In genomic region chr11:48003926-48004325, GRCh38 we compare ENCODE assay signal across 11 cellular contexts. TPM values are rescaled to one million over a fixed set of nuclear protein-coding genes. Genes with fewer than 3 reads are reported as not detected.
DNase-seq lines count a peak whose midpoint lies in the region; ATAC-seq and TF ChIP-seq lines count a peak whose summit lies in the region.
"Had no signal": no experiment of that assay in that cellular context is flagged by ENCODE, and none has a peak within 500 bp of the region (broad histone marks: within the 10 kb centered on the region; RNA-seq: fewer than 3 reads in every experiment).

No MANE protein-coding gene starts in this region.

- DNase-seq in NCI-H1417 (lab: John Stamatoyannopoulos, UW) (peak; percentile 34 to 64 (median 53)), NCI-H1417 treated with DMSO at 0.1 percent for 48 hours (lab: John Stamatoyannopoulos, UW) (no peak), T-helper 17 cell (no peak), NCI-H128 (lab: John Stamatoyannopoulos, UW; ENCODE audit: unreplicated experiment) (no peak), pons (ENCODE audit: low spot score) (no peak), esophagus muscularis mucosa (ENCODE audit: extremely low spot score) (no peak)
- DNase-seq in CD8-positive, alpha-beta memory T cell: no peak
- DNase-seq in naive thymus-derived CD8-positive, alpha-beta T cell: no peak
- DNase-seq: dermis blood vessel endothelial cell, DMS79 had no signal

- TF ChIP-seq CTCF in esophagus muscularis mucosa (IDR thresholded peaks at IDR 0.05): no peak

- no peaks in the 10 kb centered on the region for H3K9me3 ChIP-seq in CD8-positive, alpha-beta memory T cell (ENCODE audit: low read length)
- no peaks in the 10 kb centered on the region for H3K9me3 ChIP-seq in T-helper 17 cell (ENCODE audit: control insufficient read depth, low read length, poor library complexity, severe bottlenecking)
- no peaks in the 10 kb centered on the region for H3K9me3 ChIP-seq in esophagus muscularis mucosa
- H3K9me3 ChIP-seq: thoracic aorta had no signal

- H3K4me1 Mint-ChIP-seq in CD8-positive, alpha-beta memory T cell: peaks cover 79 to 92% (median 90%) of the 10 kb centered on the region in 3 donors
- H3K4me1 Mint-ChIP-seq in T-helper 17 cell: peaks cover 61% of the 10 kb centered on the region
- peaks cover 31 to 94% (median 78%) of the 10 kb centered on the region in 4 donors for H3K4me1 Mint-ChIP-seq in naive thymus-derived CD8-positive, alpha-beta T cell

- POLR2A ChIA-PET in CD8-positive, alpha-beta memory T cell (lab: Charles Lee): no interaction called here
- POLR2A ChIA-PET in naive thymus-derived CD8-positive, alpha-beta T cell (lab: Charles Lee): interaction anchor here (0.7 to 4.6 kb wide), 5 partner anchors 9 to 59 kb away, joined by 3 to 44 read pairs (median 12); no protein-coding TSS in a partner anchor

- H3K4me1 ChIP-seq in CD8-positive, alpha-beta memory T cell (ENCODE audit: insufficient read depth, low read length): peaks cover 92% of the 10 kb centered on the region
- peaks cover 28 to 57% (median 39%) of the 10 kb centered on the region in 4 donors for H3K4me1 ChIP-seq in esophagus muscularis mucosa

- peak overlapping the region in 6 of 7 donors; percentile 23 to 82 (median 74) for H3K4me3 Mint-ChIP-seq in CD8-positive, alpha-beta memory T cell
- peak overlapping the region; percentile 80 for H3K4me3 Mint-ChIP-seq in T-helper 17 cell
- peak overlapping the region in 9 of 10 donors; percentile 54 to 81 (median 70) for H3K4me3 Mint-ChIP-seq in naive thymus-derived CD8-positive, alpha-beta T cell

- H3K27ac ChIP-seq in CD8-positive, alpha-beta memory T cell (ENCODE audit: low read depth, low read length): no peak overlapping the region
- no peak overlapping the region for H3K27ac ChIP-seq in esophagus muscularis mucosa (replicated peaks in 1 of 4)
- H3K27ac ChIP-seq: thoracic aorta had no signal

- 69% methylated on average over 2 of the region's 2 CpGs for WGBS in esophagus muscularis mucosa

- H3K4me3 ChIP-seq in CD8-positive, alpha-beta memory T cell (ENCODE audit: low read length): peak overlapping the region; percentile 0
- H3K4me3 ChIP-seq in esophagus muscularis mucosa: no peak overlapping the region
- H3K4me3 ChIP-seq: thoracic aorta had no signal

- ATAC-seq in T-helper 17 cell: no peak
- ATAC-seq in naive thymus-derived CD8-positive, alpha-beta T cell: no peak

- intact Hi-C loops in esophagus muscularis mucosa (cut with DNase I): no loop called here

- no peak for TF ChIP-seq POLR2A in esophagus muscularis mucosa (IDR thresholded peaks at IDR 0.05; ENCODE audit: low read depth)

- H3K36me3 Mint-ChIP-seq in CD8-positive, alpha-beta memory T cell: peaks cover 0 to 1% (median 0%) of the 10 kb centered on the region in 3 donors
- H3K36me3 Mint-ChIP-seq in T-helper 17 cell (ENCODE audit: low read depth): peaks cover 2% of the 10 kb centered on the region
- no peaks in the 10 kb centered on the region for H3K36me3 Mint-ChIP-seq in naive thymus-derived CD8-positive, alpha-beta T cell

- H3K36me3 ChIP-seq in CD8-positive, alpha-beta memory T cell (ENCODE audit: insufficient read depth, low read length): no peaks in the 10 kb centered on the region
- no peaks in the 10 kb centered on the region for H3K36me3 ChIP-seq in esophagus muscularis mucosa
- H3K36me3 ChIP-seq: thoracic aorta had no signal

- H3K27me3 ChIP-seq in CD8-positive, alpha-beta memory T cell (ENCODE audit: insufficient read depth, low read length, poor library complexity, severe bottlenecking): no peaks in the 10 kb centered on the region
- H3K27me3 ChIP-seq in esophagus muscularis mucosa: no peaks in the 10 kb centered on the region

- CTCF ChIA-PET in CD8-positive, alpha-beta memory T cell (lab: Charles Lee): interaction anchor here (0.6 to 4.5 kb wide), 3 partner anchors 9 to 97 kb away, joined by 3 to 31 read pairs (median 9); no protein-coding TSS in a partner anchor

- H3K27me3 Mint-ChIP-seq in CD8-positive, alpha-beta memory T cell: no peaks in the 10 kb centered on the region
- H3K27me3 Mint-ChIP-seq in T-helper 17 cell: no peaks in the 10 kb centered on the region
- H3K27me3 Mint-ChIP-seq in naive thymus-derived CD8-positive, alpha-beta T cell: no peaks in the 10 kb centered on the region

- H3K27ac Mint-ChIP-seq in CD8-positive, alpha-beta memory T cell: peak overlapping the region; percentile 93 to 99 (median 96)
- peak overlapping the region; percentile 99 for H3K27ac Mint-ChIP-seq in T-helper 17 cell
- H3K27ac Mint-ChIP-seq in naive thymus-derived CD8-positive, alpha-beta T cell: peak overlapping the region; percentile 89 to 99 (median 92)

- TF ChIP-seq EP300 in esophagus muscularis mucosa (IDR thresholded peaks at IDR 0.05): no peak

- H3K9me3 Mint-ChIP-seq in CD8-positive, alpha-beta memory T cell: no peaks in the 10 kb centered on the region
- H3K9me3 Mint-ChIP-seq in naive thymus-derived CD8-positive, alpha-beta T cell: no peaks in the 10 kb centered on the region

RNA-seq across cellular contexts. Expression of gene PTPRJ, which starts 23.6 kb away (rescaled TPM):
- total RNA-seq in CD8-positive, alpha-beta memory T cell: 10 to 100 TPM; 25.1 to 25.6 TPM
- 16.0 TPM for polyA plus RNA-seq in CD8-positive, alpha-beta memory T cell
- total RNA-seq in T-helper 17 cell (10 to 100 TPM; 33.2 to 83.9 TPM), esophagus muscularis mucosa (10 to 100 TPM in 2 of 4 donors, 1 to 10 TPM in 2; 8.3 to 14.1 (median 10.5) TPM)
- total RNA-seq in naive thymus-derived CD8-positive, alpha-beta T cell: 10 to 100 TPM; 21.7 to 23.7 TPM
- 10 to 100 TPM in 1 of 3 donors, 1 to 10 TPM in 2; 4.3 to 10.2 (median 5.3) TPM for polyA plus RNA-seq in naive thymus-derived CD8-positive, alpha-beta T cell

Comparison
In these comparisons a context has a peak if more than half of its experiments do, and no peak if none do; other contexts are left out.
1. DNase-seq: peak in NCI-H1417 (3 of 3); none in NCI-H1417 treated with DMSO at 0.1 percent for 48 hours (single experiment), CD8-positive, alpha-beta memory T cell (0 of 5), T-helper 17 cell (0 of 3), naive thymus-derived CD8-positive, alpha-beta T cell (0 of 10), NCI-H128 (single experiment), pons (single experiment) and esophagus muscularis mucosa (single experiment).
2. Peak in every context shown above with its lines, with median percentiles within 50 percentile points of each other: H3K27ac Mint-ChIP-seq and H3K4me3 Mint-ChIP-seq.